ENCODE assay signal across 1 cellular context in the genomic region with DNA sequence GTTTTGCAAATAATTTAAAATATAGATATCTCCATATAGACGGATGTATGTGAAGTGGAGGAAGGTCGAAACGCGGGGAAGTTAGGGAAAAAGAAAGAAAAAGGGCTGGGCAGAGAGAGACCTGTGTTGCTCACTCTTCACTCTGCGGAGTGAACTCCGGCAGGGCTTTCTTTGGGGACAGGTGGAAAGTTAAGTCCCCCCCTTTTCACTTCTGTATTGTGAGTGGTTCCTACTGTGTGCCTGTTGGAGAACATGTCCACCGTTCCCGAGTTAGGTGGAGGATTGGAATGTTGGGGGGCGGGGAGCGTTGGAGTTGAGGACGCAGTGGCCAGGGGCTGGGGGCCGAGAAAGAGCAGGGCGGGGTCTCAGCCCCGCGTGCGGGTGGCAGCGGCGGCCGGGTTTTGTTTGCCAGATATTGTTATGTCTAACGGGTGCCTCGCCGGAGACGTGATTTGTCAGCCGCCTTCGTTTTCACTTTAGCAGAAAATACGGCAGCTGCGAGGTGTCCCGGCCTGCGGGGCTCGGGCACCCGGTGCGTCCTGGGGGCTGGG.
TF ChIP-seq lines count a peak whose summit lies in the region.

No MANE protein-coding gene starts in this region.

TF ChIP-seq in HEK293, 187 proteins besides CTCF, POLR2A, EP300 and RAD21 (continued from another document):
- TF ChIP-seq, protein P1, sequence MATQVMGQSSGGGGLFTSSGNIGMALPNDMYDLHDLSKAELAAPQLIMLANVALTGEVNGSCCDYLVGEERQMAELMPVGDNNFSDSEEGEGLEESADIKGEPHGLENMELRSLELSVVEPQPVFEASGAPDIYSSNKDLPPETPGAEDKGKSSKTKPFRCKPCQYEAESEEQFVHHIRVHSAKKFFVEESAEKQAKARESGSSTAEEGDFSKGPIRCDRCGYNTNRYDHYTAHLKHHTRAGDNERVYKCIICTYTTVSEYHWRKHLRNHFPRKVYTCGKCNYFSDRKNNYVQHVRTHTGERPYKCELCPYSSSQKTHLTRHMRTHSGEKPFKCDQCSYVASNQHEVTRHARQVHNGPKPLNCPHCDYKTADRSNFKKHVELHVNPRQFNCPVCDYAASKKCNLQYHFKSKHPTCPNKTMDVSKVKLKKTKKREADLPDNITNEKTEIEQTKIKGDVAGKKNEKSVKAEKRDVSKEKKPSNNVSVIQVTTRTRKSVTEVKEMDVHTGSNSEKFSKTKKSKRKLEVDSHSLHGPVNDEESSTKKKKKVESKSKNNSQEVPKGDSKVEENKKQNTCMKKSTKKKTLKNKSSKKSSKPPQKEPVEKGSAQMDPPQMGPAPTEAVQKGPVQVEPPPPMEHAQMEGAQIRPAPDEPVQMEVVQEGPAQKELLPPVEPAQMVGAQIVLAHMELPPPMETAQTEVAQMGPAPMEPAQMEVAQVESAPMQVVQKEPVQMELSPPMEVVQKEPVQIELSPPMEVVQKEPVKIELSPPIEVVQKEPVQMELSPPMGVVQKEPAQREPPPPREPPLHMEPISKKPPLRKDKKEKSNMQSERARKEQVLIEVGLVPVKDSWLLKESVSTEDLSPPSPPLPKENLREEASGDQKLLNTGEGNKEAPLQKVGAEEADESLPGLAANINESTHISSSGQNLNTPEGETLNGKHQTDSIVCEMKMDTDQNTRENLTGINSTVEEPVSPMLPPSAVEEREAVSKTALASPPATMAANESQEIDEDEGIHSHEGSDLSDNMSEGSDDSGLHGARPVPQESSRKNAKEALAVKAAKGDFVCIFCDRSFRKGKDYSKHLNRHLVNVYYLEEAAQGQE (tag by site-specific recombination; IDR thresholded peaks at IDR 0.05), result no peak
